20 cellular contexts compared by ENCODE assay signal in genomic region chr2:139518276-139518675, GRCh38.
"Had no signal": no experiment of that assay in that cellular context is flagged by ENCODE, and none has a peak within 500 bp of the region (broad histone marks: within the 10 kb centered on the region; RNA-seq: fewer than 3 reads in every experiment).

No MANE protein-coding gene starts in this region.

- H3K36me3 ChIP-seq: MG63 had no signal

- FAIRE-seq: RCC 7860 had no signal

- DNase-seq: Karpas-422, KBM-7, MG63, NCI-H1092, NCI-H1105 treated with DMSO at 0.1 percent for 48 hours, NCI-H1436, NCI-H187, NCI-H2029, NCI-H2081 treated with DMSO at 0.1 percent for 48 hours, NCI-H2171, NCI-H226, NCI-H510A, NCI-H526, Right ventricle myocardium superior, RPMI8226, SK-N-SH, SW 1271, T-cell had no signal

- H3K4me3 ChIP-seq: MG63 had no signal

- H3K27me3 ChIP-seq: MG63 had no signal

- H3K4me2 ChIP-seq: SK-N-SH had no signal

- H3K9me3 ChIP-seq: MG63, SK-N-SH had no signal

- H3K27ac ChIP-seq: HL-60 had no signal
